Comparison of ENCODE assay signal across 19 cellular contexts in genomic region chr14:100979079-100979478, GRCh38.
DNase-seq lines count a peak whose midpoint lies in the region; ATAC-seq, FAIRE-seq and TF ChIP-seq lines count a peak whose summit lies in the region.
"Had no signal": no experiment of that assay in that cellular context is flagged by ENCODE, and none has a peak within 500 bp of the region (broad histone marks: within the 10 kb centered on the region; RNA-seq: fewer than 3 reads in every experiment).

No MANE protein-coding gene starts in this region.

- TF ChIP-seq RAD21 in A549 (conservative IDR thresholded peaks at IDR 0.05 in 1 of 2, IDR thresholded peaks at IDR 0.05 in 1 of 2), result no peak

- no peak for ATAC-seq in A549
- no peak for ATAC-seq in RWPE2 (ENCODE audit: low read depth)
- ATAC-seq: GM12878 had no signal

- H3K27me3 ChIP-seq in GM23248 (replicated peaks; ENCODE audit: insufficient read depth), result no peaks in the 10 kb centered on the region
- H3K27me3 ChIP-seq in RWPE2 (ENCODE audit: insufficient read depth, poor library complexity, severe bottlenecking), result no peaks in the 10 kb centered on the region
- H3K27me3 ChIP-seq: BE2C had no signal

- peak overlapping the region in 1 of 2 experiments; percentile 16; a peak in 1 of 6 replicates for H3K27ac ChIP-seq in A549
- peak overlapping the region; percentile 57; the same call in 1 of the 2 replicates for H3K27ac ChIP-seq in GM23248
- H3K27ac ChIP-seq in RWPE2 (ENCODE audit: poor library complexity, severe bottlenecking), result peak overlapping the region; percentile 55
- H3K27ac ChIP-seq: C4-2B had no signal

- no peaks in the 10 kb centered on the region for H3K9me2 ChIP-seq in GM23248 (ENCODE audit: insufficient read depth)

- H3K36me3 ChIP-seq in GM23248 (ENCODE audit: low read depth) (peaks cover 41% of the 10 kb centered on the region), RWPE2 (ENCODE audit: low read depth) (peaks cover 24% of the 10 kb centered on the region)

- 3% methylated on average over 3 of the region's 3 CpGs for WGBS in A549 (ENCODE audit: missing lambda C conversion rate)
- WGBS in GM23248 (ENCODE audit: low coverage in 1 of 2, low lambda C conversion rate in 2 of 2, missing lambda C conversion rate in 2 of 2), 2 experiments, result 58 to 59% methylated on average over 3 of the region's 3 CpGs

- H3K4me2 ChIP-seq in A549 (peak overlapping the region; percentile 72), GM23248 (ENCODE audit: unreplicated experiment) (no peak overlapping the region)

- TF ChIP-seq EP300 in A549 (IDR thresholded peaks at IDR 0.05), result no peak

- no peak for TF ChIP-seq POLR2A in A549 (IDR thresholded peaks at IDR 0.05; ENCODE audit: low read length)

- in situ Hi-C loops in GM23248 (cut with MboI), result no loop called here

- no peak overlapping the region for H3K9ac ChIP-seq in GM23248

- H3K9me3 ChIP-seq in A549 (no peaks in the 10 kb centered on the region), GM23248 (ENCODE audit: low read depth) (no peaks in the 10 kb centered on the region), RWPE2 (ENCODE audit: severe bottlenecking) (no peaks in the 10 kb centered on the region)
- H3K9me3 ChIP-seq: BE2C had no signal

- no peaks in the 10 kb centered on the region for H3K79me2 ChIP-seq in GM23248 (ENCODE audit: insufficient read depth)

- CTCF ChIA-PET in A549 (lab: Yijun Ruan, JAX), result no interaction called here

- FAIRE-seq in A549 (lab: Jason Lieb, UNC), result no peak
- FAIRE-seq: GM12878, H1 had no signal

- POLR2A ChIA-PET in A549 (lab: Yijun Ruan, JAX), result no interaction called here

- H3K4me3 ChIP-seq in A549, result no peak overlapping the region
- no peak overlapping the region for H3K4me3 ChIP-seq in GM23248
- no peak overlapping the region for H3K4me3 ChIP-seq in RWPE2 (ENCODE audit: severe bottlenecking)
- H3K4me3 ChIP-seq: GM12878 had no signal

- DNase-seq in A549 (ENCODE audit: low read depth in 1 of 2, low spot score in 1 of 2) (no peak), GM23248 (no peak), RWPE2 (ENCODE audit: low spot score) (no peak), iris pigment epithelial cell (ENCODE audit: low read depth) (peak; percentile 23), SIG-M5 treated with dmso at 0.1 percent for 504 hours (lab: John Stamatoyannopoulos, UW; ENCODE audit: unreplicated experiment) (no peak), COLO668 (lab: John Stamatoyannopoulos, UW; ENCODE audit: unreplicated experiment) (no peak), NCI-H748 (lab: John Stamatoyannopoulos, UW; ENCODE audit: unreplicated experiment) (no peak), amniotic stem cell (lab: John Stamatoyannopoulos, UW) (no peak)
- DNase-seq: 8988T; ACHN; BE2C; CD4-positive, alpha-beta T cell; DMS 273 treated with DMSO at 0.1 percent for 48 hours; DMS53; DND-41; H9 had no signal

- H3K4me1 ChIP-seq in A549, result peaks cover 54% of the 10 kb centered on the region
- H3K4me1 ChIP-seq in GM23248 (ENCODE audit: insufficient read depth), result peaks cover 42% of the 10 kb centered on the region
- H3K4me1 ChIP-seq in RWPE2 (ENCODE audit: insufficient read depth, poor library complexity, severe bottlenecking), result peaks cover 53% of the 10 kb centered on the region
- H3K4me1 ChIP-seq: BE2C had no signal

- no peaks in the 10 kb centered on the region for H4K20me1 ChIP-seq in GM23248 (ENCODE audit: insufficient read depth)

- TF ChIP-seq CTCF in A549 (IDR thresholded peaks at IDR 0.05), result no peak
- TF ChIP-seq CTCF in RWPE2 (IDR thresholded peaks at IDR 0.05; ENCODE audit: poor library complexity, severe bottlenecking), result no peak

- peaks cover 44% of the 10 kb centered on the region for H3F3A ChIP-seq in GM23248 (ENCODE audit: insufficient read depth)

- H2AFZ ChIP-seq in GM23248, result no peak overlapping the region

TF ChIP-seq in A549, 52 proteins besides CTCF, POLR2A, EP300 and RAD21:
- no peak for TF ChIP-seq SREBF2 (IDR thresholded peaks at IDR 0.05)
- TF ChIP-seq RNF2 (IDR thresholded peaks at IDR 0.05; ENCODE audit: borderline replicate concordance, low read depth), result no peak
- TF ChIP-seq MAX (IDR thresholded peaks at IDR 0.05), result 0 out of 2 replicates have a peak, but pooled peaks have one; percentile 11
